11 cellular contexts compared by ENCODE assay signal in genomic region chr3:155070932-155071387, GRCh38. TPM values are rescaled to one million over a fixed set of nuclear protein-coding genes. Genes with fewer than 3 reads are reported as not detected.
A peak's percentile ranks its signal among the peaks of the same experiment; 100 is the strongest.
DNase-seq lines count a peak whose midpoint lies in the region; ATAC-seq and TF ChIP-seq lines count a peak whose summit lies in the region.
"Had no signal": no experiment of that assay in that cellular context is flagged by ENCODE, and none has a peak within 500 bp of the region (broad histone marks: within the 10 kb centered on the region; RNA-seq: fewer than 3 reads in every experiment).

No MANE protein-coding gene starts in this region.

- no peak for ATAC-seq in GM19455 (IDR thresholded peaks at IDR 0.05; ENCODE audit: unreplicated experiment)

- DNase-seq in GM04504 (ENCODE audit: low read depth) (peak; percentile 95), SK-MEL-5 (ENCODE audit: low read depth, low spot score) (peak; percentile 62), fibroblast of peridontal ligament (ENCODE audit: extremely low read depth) (peak; percentile 100), pulmonary artery endothelial cell (ENCODE audit: low read depth, low spot score) (peak; percentile 72), NCI-H1694 treated with DMSO at 0.1 percent for 48 hours (lab: John Stamatoyannopoulos, UW) (no peak), erythroblast (lab: John Stamatoyannopoulos, UW) (no peak), HuH-7 (ENCODE audit: low spot score) (no peak)
- DNase-seq: activated effector memory CD4-positive, alpha-beta T cell treated with anti-CD3 and anti-CD28 coated beads, Interleukin-2, amount 50 U/mL, for 16 hours; hypothalamus; NCI-H526 had no signal

- no peak for TF ChIP-seq POLR2A in erythroblast (IDR thresholded peaks at IDR 0.05; ENCODE audit: low read length)

- in situ Hi-C loops in SK-MEL-5 (cut with HindIII; ENCODE audit: low pct_unique_long_range_greater_than_20kb, low sequenced_read_pairs): no loop called here

RNA-seq across cellular contexts. Expression of gene MME, which starts 9.2 kb away (rescaled TPM):
- 15.1 and 19.5 TPM in 2 replicates for total RNA-seq in SK-MEL-5 (2014; rRNA removed; shearing (Covaris generic))
- 10.4 and 15.5 TPM in 2 replicates for polyA plus RNA-seq in SK-MEL-5 (2015; cell fraction: cytosol; rRNA removed)
- 14.2 and 16.2 TPM in 2 replicates for polyA plus RNA-seq in SK-MEL-5 (2015; cell fraction: nucleus; rRNA removed)
- total RNA-seq in pulmonary artery endothelial cell: 15.1 and 16.5 TPM in 2 replicates

Comparison
In these comparisons a context has a peak if more than half of its experiments do, and no peak if none do; other contexts are left out.
1. DNase-seq: peak in GM04504 (single experiment), SK-MEL-5 (single experiment), fibroblast of peridontal ligament (single experiment) and pulmonary artery endothelial cell (single experiment); none in NCI-H1694 treated with DMSO at 0.1 percent for 48 hours (single experiment), erythroblast (0 of 2) and HuH-7 (single experiment).